18 cellular contexts compared by ENCODE assay signal in genomic region chr11:3124821-3125220, GRCh38. TPM values are rescaled to one million over a fixed set of nuclear protein-coding genes. Genes with fewer than 3 reads are reported as not detected.
DNase-seq lines count a peak whose midpoint lies in the region; ATAC-seq and TF ChIP-seq lines count a peak whose summit lies in the region.
"Had no signal": no experiment of that assay in that cellular context is flagged by ENCODE, and none has a peak within 500 bp of the region (broad histone marks: within the 10 kb centered on the region; RNA-seq: fewer than 3 reads in every experiment).

No MANE protein-coding gene starts in this region.

- peaks cover 0 to 9% (median 5%) of the 10 kb centered on the region in 11 experiments; a peak in 12 of 22 replicates for H3K9me3 ChIP-seq in BLaER1 treated with 17β-estradiol and CSF1 and Interleukin-3, amounts not matched to agents 10 nM and 100 nM (replicated peaks in 1 of 11)
- no peaks in the 10 kb centered on the region for H3K9me3 ChIP-seq in psoas muscle

- POLR2A ChIA-PET in RWPE1 (lab: Yijun Ruan, JAX; ENCODE audit: low non-redundant PET), result no interaction called here

- peak overlapping the region; percentile 13 to 92 (median 72) for H3K4me2 ChIP-seq in BLaER1 treated with 17β-estradiol and CSF1 and Interleukin-3, amounts not matched to agents 10 nM and 100 nM

- peak overlapping the region in 2 of 11 experiments; percentile 68 to 70; a peak in 3 of 22 replicates for H3K27ac ChIP-seq in BLaER1 treated with 17β-estradiol and CSF1 and Interleukin-3, amounts not matched to agents 10 nM and 100 nM
- peak overlapping the region; percentile 98 for H3K27ac ChIP-seq in RWPE1
- H3K27ac ChIP-seq in psoas muscle, result no peak overlapping the region

- peaks cover 27 to 82% (median 41%) of the 10 kb centered on the region in 11 experiments; a peak in 21 of 22 replicates for H3K36me3 ChIP-seq in BLaER1 treated with 17β-estradiol and CSF1 and Interleukin-3, amounts not matched to agents 10 nM and 100 nM
- H3K36me3 ChIP-seq in psoas muscle (ENCODE audit: insufficient read depth in 1 of 2, low read depth in 1 of 2), result peaks cover 0 to 15% of the 10 kb centered on the region in 2 donors

- no peak for TF ChIP-seq CTCF in RWPE1 (conservative IDR thresholded peaks at IDR 0.05; ENCODE audit: low read depth)
- TF ChIP-seq CTCF in psoas muscle (IDR thresholded peaks at IDR 0.05), result no peak

- CTCF ChIA-PET in RWPE1 (lab: Yijun Ruan, JAX), result interaction anchor here (0.8 to 1.4 kb wide), 3 partner anchors 33 to 70 kb away, joined by 3 to 4 read pairs (median 3); no protein-coding TSS in a partner anchor

- DNase-seq in RWPE1 (ENCODE audit: low spot score) (no peak), psoas muscle (peak; percentile 13 to 53), GM19240 (ENCODE audit: insufficient read length, low spot score) (no peak), LoVo (ENCODE audit: low spot score) (no peak)
- DNase-seq: activated CD4-positive, CD25-positive, alpha-beta regulatory T cell; central memory CD4-positive, alpha-beta T cell; effector CD4-positive, alpha-beta T cell; H9; Karpas-422; mesendoderm; NCI-H1105; NCI-H2107; NCI-H524 treated with DMSO at 0.1 percent for 48 hours; stimulated activated naive CD8-positive, alpha-beta T cell treated with anti-CD3 and anti-CD28 coated beads, Interleukin-15, Interleukin-2, amounts not matched to agents 100 U/mL and 50 U/mL, for 24 hours had no signal

- peak overlapping the region in 4 of 11 experiments; percentile 9 to 54 (median 44); a peak in 3 of 22 replicates for H3K9ac ChIP-seq in BLaER1 treated with 17β-estradiol and CSF1 and Interleukin-3, amounts not matched to agents 10 nM and 100 nM

- H3K4me3 ChIP-seq in BLaER1 treated with 17β-estradiol and CSF1 and Interleukin-3, amounts not matched to agents 10 nM and 100 nM, result 0 out of 20 replicates have a peak overlapping the region, but pooled peaks of 1 of the 10 experiments have one; percentile 0
- no peak overlapping the region for H3K4me3 ChIP-seq in psoas muscle

- H3K4me1 ChIP-seq in BLaER1 treated with 17β-estradiol and CSF1 and Interleukin-3, amounts not matched to agents 10 nM and 100 nM, result peaks cover 13 to 67% (median 43%) of the 10 kb centered on the region in 10 experiments
- peaks cover 23% of the 10 kb centered on the region for H3K4me1 ChIP-seq in psoas muscle

- ATAC-seq in esophagus mucosa (peak; percentile 3), psoas muscle (no peak), HG02763 (IDR thresholded peaks at IDR 0.05; ENCODE audit: unreplicated experiment) (no peak), HG03095 (IDR thresholded peaks at IDR 0.05; ENCODE audit: unreplicated experiment) (no peak)
- ATAC-seq: stimulated activated naive CD8-positive, alpha-beta T cell treated with anti-CD3 and anti-CD28 coated beads, Interleukin-15, Interleukin-2, amounts not matched to agents 100 U/mL and 50 U/mL, for 24 hours had no signal

- intact Hi-C loops in psoas muscle (cut with DNase I), result loop anchor here in 1 of 2 donors (5.0 kb wide), 1 partner anchor 82 kb away; no protein-coding TSS in a partner anchor

- 78 to 81% (median 78%) methylated on average over 3 of the region's 3 CpGs for WGBS in psoas muscle, 3 donors

- no peaks in the 10 kb centered on the region for H3K27me3 ChIP-seq in BLaER1 treated with 17β-estradiol and CSF1 and Interleukin-3, amounts not matched to agents 10 nM and 100 nM
- no peaks in the 10 kb centered on the region for H3K27me3 ChIP-seq in psoas muscle (ENCODE audit: insufficient read depth in 3 of 3, low read length in 2 of 3)

- peaks cover 0 to 45% (median 5%) of the 10 kb centered on the region in 11 experiments; a peak in 8 of 22 replicates for H4K20me1 ChIP-seq in BLaER1 treated with 17β-estradiol and CSF1 and Interleukin-3, amounts not matched to agents 10 nM and 100 nM

RNA-seq across cellular contexts. Expression of gene OSBPL5, which starts 40.3 kb away (rescaled TPM):
- total RNA-seq in esophagus mucosa (13.4 TPM), psoas muscle (10 to 100 TPM in 2 of 4 donors, 1 to 10 TPM in 2; 6.9 to 12.4 (median 10.3) TPM)
- 1 to 10 TPM; 3.4 to 5.0 (median 4.3) TPM for polyA plus RNA-seq in psoas muscle

Comparison
In these comparisons a context has a peak if more than half of its experiments do, and no peak if none do; other contexts are left out.
1. DNase-seq: peak in psoas muscle (2 of 2); none in RWPE1 (single experiment), GM19240 (single experiment) and LoVo (single experiment).